Comparison of ENCODE assay signal across 1 cellular context in genomic region chr16:1342526-1343427, GRCh38.
A peak's percentile ranks its signal among the peaks of the same experiment; 100 is the strongest.
TF ChIP-seq lines count a peak whose summit lies in the region.

No MANE protein-coding gene starts in this region.

TF ChIP-seq in HepG2, 621 proteins besides CTCF, POLR2A, EP300 and RAD21 (continues in another document):
- no peak for TF ChIP-seq GMEB1 (CRISPR knock-in tag; IDR thresholded peaks at IDR 0.05; ENCODE audit: borderline replicate concordance)
- peak; percentile 92 for TF ChIP-seq NFYC (CRISPR knock-in tag; IDR thresholded peaks at IDR 0.05)
- no peak for TF ChIP-seq ZNF776 (CRISPR knock-in tag; IDR thresholded peaks at IDR 0.05)
- TF ChIP-seq ZNF563 (CRISPR knock-in tag; IDR thresholded peaks at IDR 0.05): no peak
- no peak for TF ChIP-seq ZNF501 (CRISPR knock-in tag; IDR thresholded peaks at IDR 0.05)
- no peak for TF ChIP-seq KDM5A (IDR thresholded peaks at IDR 0.05; ENCODE audit: borderline replicate concordance, low read length)
- TF ChIP-seq ZFP90 (CRISPR knock-in tag; IDR thresholded peaks at IDR 0.05; ENCODE audit: borderline replicate concordance): no peak
- TF ChIP-seq SAP130 (CRISPR knock-in tag; IDR thresholded peaks at IDR 0.05; ENCODE audit: low read depth): peak; percentile 93
- peak; percentile 62; the same call in 1 of the 2 replicates for TF ChIP-seq MXD4 (CRISPR knock-in tag; IDR thresholded peaks at IDR 0.05)
- TF ChIP-seq CSRNP1 (CRISPR knock-in tag; IDR thresholded peaks at IDR 0.05): no peak
- TF ChIP-seq PHB2 (IDR thresholded peaks at IDR 0.05; ENCODE audit: partially characterized antibody): no peak
- TF ChIP-seq NFE2 (CRISPR knock-in tag; IDR thresholded peaks at IDR 0.05): no peak
- TF ChIP-seq ZNF414 (CRISPR knock-in tag; IDR thresholded peaks at IDR 0.05): 0 out of 2 replicates have a peak, but pooled peaks have one; percentile 17
- TF ChIP-seq ZSCAN30 (CRISPR knock-in tag; IDR thresholded peaks at IDR 0.05): no peak
- TF ChIP-seq XRCC5 (optimal IDR thresholded peaks at IDR 0.05; ENCODE audit: low read length): peak; percentile 34
- no peak for TF ChIP-seq ZNF543 (CRISPR knock-in tag; IDR thresholded peaks at IDR 0.05)
- 0 out of 2 replicates have a peak, but pooled peaks have one; percentile 31 for TF ChIP-seq ZGPAT (CRISPR knock-in tag; IDR thresholded peaks at IDR 0.05)
- TF ChIP-seq GABPB1 (CRISPR knock-in tag; IDR thresholded peaks at IDR 0.05): peak; percentile 47; the same call in 1 of the 2 replicates
- peak; percentile 75 for TF ChIP-seq MNT (IDR thresholded peaks at IDR 0.05)
- TF ChIP-seq YEATS2 (CRISPR knock-in tag; IDR thresholded peaks at IDR 0.05; ENCODE audit: borderline replicate concordance): 0 out of 2 replicates have a peak, but pooled peaks have one; percentile 23
- TF ChIP-seq NCOA1 (CRISPR knock-in tag; IDR thresholded peaks at IDR 0.05): no peak
- peak; percentile 67 for TF ChIP-seq MAX (IDR thresholded peaks at IDR 0.05)
- no peak for TF ChIP-seq JUNB (CRISPR knock-in tag; IDR thresholded peaks at IDR 0.05; ENCODE audit: borderline replicate concordance)
- no peak for TF ChIP-seq ZFAT (CRISPR knock-in tag; conservative IDR thresholded peaks at IDR 0.05)
- no peak for TF ChIP-seq ARHGAP35 (CRISPR knock-in tag; IDR thresholded peaks at IDR 0.05; ENCODE audit: borderline replicate concordance)
- TF ChIP-seq BORCS8-MEF2B (CRISPR knock-in tag; IDR thresholded peaks at IDR 0.05): no peak
- TF ChIP-seq ZNF883 (CRISPR knock-in tag; IDR thresholded peaks at IDR 0.05; ENCODE audit: not compliant biosample characterization): no peak
- TF ChIP-seq SP1 (IDR thresholded peaks at IDR 0.05): peak; percentile 99
- TF ChIP-seq SP1 (CRISPR knock-in tag; IDR thresholded peaks at IDR 0.05): peak; percentile 99
- TF ChIP-seq NR2F6 (IDR thresholded peaks at IDR 0.05): no peak
- TF ChIP-seq NR2F6 (CRISPR knock-in tag; IDR thresholded peaks at IDR 0.05): 0 out of 2 replicates have a peak, but pooled peaks have one; percentile 22
- TF ChIP-seq SRSF4 (IDR thresholded peaks at IDR 0.05; ENCODE audit: low read depth, low read length, poor library complexity, severe bottlenecking): no peak
- TF ChIP-seq ZFY (CRISPR knock-in tag; IDR thresholded peaks at IDR 0.05): peak; percentile 20; the same call in 1 of the 2 replicates
- no peak for TF ChIP-seq TCF7 (IDR thresholded peaks at IDR 0.05; ENCODE audit: low read depth)
- TF ChIP-seq SIN3A (IDR thresholded peaks at IDR 0.05; ENCODE audit: borderline replicate concordance, low read depth, low read length): peak; percentile 74; the same call in 1 of the 2 replicates
- peak; percentile 54; the same call in 1 of the 2 replicates for TF ChIP-seq RXRA (CRISPR knock-in tag; IDR thresholded peaks at IDR 0.05)
- peak; percentile 55; the same call in 1 of the 2 replicates for TF ChIP-seq MYPOP (CRISPR knock-in tag; IDR thresholded peaks at IDR 0.05)
- TF ChIP-seq POGK (CRISPR knock-in tag; conservative IDR thresholded peaks at IDR 0.05): 0 out of 2 replicates have a peak, but pooled peaks have one; percentile 47
- peak; percentile 40; the same call in 1 of the 2 replicates for TF ChIP-seq PCBP1 (IDR thresholded peaks at IDR 0.05; ENCODE audit: borderline replicate concordance, low read depth, low read length)
- TF ChIP-seq TBX2 (CRISPR knock-in tag; IDR thresholded peaks at IDR 0.05; ENCODE audit: borderline replicate concordance): peak; percentile 36
- TF ChIP-seq SALL2 (CRISPR knock-in tag; IDR thresholded peaks at IDR 0.05): peak; percentile 20; the same call in 1 of the 2 replicates
- TF ChIP-seq PTBP1 (IDR thresholded peaks at IDR 0.05; ENCODE audit: low read depth, low read length, poor library complexity, severe bottlenecking): no peak
- TF ChIP-seq NFYB (CRISPR knock-in tag; IDR thresholded peaks at IDR 0.05): peak; percentile 91
- peak; percentile 100 for TF ChIP-seq SP4 (CRISPR knock-in tag; IDR thresholded peaks at IDR 0.05)
- no peak for TF ChIP-seq DMTF1 (CRISPR knock-in tag; IDR thresholded peaks at IDR 0.05)
- TF ChIP-seq TFDP1 (CRISPR knock-in tag; IDR thresholded peaks at IDR 0.05; ENCODE audit: borderline replicate concordance): peak; percentile 27; the same call in 1 of the 2 replicates
- 0 out of 2 replicates have a peak, but pooled peaks have one; percentile 12 for TF ChIP-seq ZNF280B (CRISPR knock-in tag; IDR thresholded peaks at IDR 0.05; ENCODE audit: borderline replicate concordance)
- peak in 1 of 2 experiments; percentile 19; a peak in 2 of 4 replicates for TF ChIP-seq HMGXB4 (CRISPR knock-in tag; IDR thresholded peaks at IDR 0.05; ENCODE audit: borderline replicate concordance in 1 of 2, low read depth in 1 of 2)
- TF ChIP-seq ZNF30 (CRISPR knock-in tag; IDR thresholded peaks at IDR 0.05): no peak
